In genomic region chr7:129855234-129855673, GRCh38 we compare ENCODE assay signal across 18 cellular contexts.
DNase-seq lines count a peak whose midpoint lies in the region; ATAC-seq and TF ChIP-seq lines count a peak whose summit lies in the region.
"Had no signal": no experiment of that assay in that cellular context is flagged by ENCODE, and none has a peak within 500 bp of the region (broad histone marks: within the 10 kb centered on the region; RNA-seq: fewer than 3 reads in every experiment).

No MANE protein-coding gene starts in this region.

- no peak overlapping the region for H3K4me3 ChIP-seq in HEK293 (ENCODE audit: low read depth, low read length)
- H3K4me3 ChIP-seq in ovary = no peak overlapping the region
- H3K4me3 ChIP-seq in psoas muscle = no peak overlapping the region
- H3K4me3 ChIP-seq: adrenal gland, upper lobe of left lung had no signal

- CTCF ChIA-PET in HEK293 (lab: Yijun Ruan, JAX) = interaction anchor here (0.6 to 0.7 kb wide), 2 partner anchors 25 to 91 kb away, joined by 3 read pairs; no protein-coding TSS in a partner anchor

- TF ChIP-seq CTCF in HEK293 (tag by site-specific recombination; IDR thresholded peaks at IDR 0.05) (no peak), ovary (IDR thresholded peaks at IDR 0.05) (no peak), psoas muscle (IDR thresholded peaks at IDR 0.05) (no peak)

- no peak for TF ChIP-seq EP300 in ovary (IDR thresholded peaks at IDR 0.05)

- intact Hi-C loops in ovary (cut with DNase I) (no loop called here), psoas muscle (cut with DNase I) (loop anchor here in 1 of 2 donors (10.0 kb wide), 1 partner anchor 50 kb away; no protein-coding TSS in a partner anchor)

- H3K4me1 ChIP-seq in HEK293 (ENCODE audit: control insufficient read depth, insufficient read depth, low read length) (peaks cover 21% of the 10 kb centered on the region), ovary (ENCODE audit: insufficient read depth) (no peaks in the 10 kb centered on the region), psoas muscle (peaks cover 52% of the 10 kb centered on the region)

- no peak for TF ChIP-seq POLR2A in ovary (IDR thresholded peaks at IDR 0.05)

- POLR2A ChIA-PET in HEK293 (lab: Yijun Ruan, JAX) = no interaction called here

- ATAC-seq in psoas muscle = no peak
- ATAC-seq: HepG2 had no signal

- H3K27ac ChIP-seq in HEK293 (ENCODE audit: extremely low read depth, low read depth, low read length) = no peak overlapping the region
- H3K27ac ChIP-seq in ovary = no peak overlapping the region
- no peak overlapping the region for H3K27ac ChIP-seq in psoas muscle
- H3K27ac ChIP-seq: neutrophil, upper lobe of left lung had no signal

- H3K36me3 ChIP-seq in HEK293 (ENCODE audit: control insufficient read depth in 2 of 2, insufficient read depth in 1 of 2, low read length in 2 of 2) (no peaks in the 10 kb centered on the region), ovary (no peaks in the 10 kb centered on the region), psoas muscle (ENCODE audit: insufficient read depth in 1 of 2, low read depth in 1 of 2) (peaks cover 6 to 13% of the 10 kb centered on the region in 2 donors)
- H3K36me3 ChIP-seq: adrenal gland, neutrophil, upper lobe of left lung had no signal

- DNase-seq in A172 (ENCODE audit: low spot score) = peak; percentile 48
- DNase-seq in amniotic stem cell (lab: John Stamatoyannopoulos, UW) = peak; percentile 86
- peak; percentile 96 for DNase-seq in fibroblast of the conjunctiva (ENCODE audit: low read depth)
- no peak for DNase-seq in ovary
- no peak for DNase-seq in CD1c-positive myeloid dendritic cell (ENCODE audit: extremely low spot score)
- DNase-seq in psoas muscle = no peak
- DNase-seq in GDM1 (lab: John Stamatoyannopoulos, UW) = no peak
- DNase-seq: 8988T; activated B cell treated with CpG ODN at 0.5 μM for 24 hours; activated T-cell treated with anti-CD3 and anti-CD28 coated beads for 4 hours; adrenal gland; NCI-H1436; NCI-H69; stimulated activated CD4-positive, alpha-beta T cell treated with anti-CD3 and anti-CD28 coated beads, Interleukin-12 subunit alpha, Interleukin-12 subunit beta, amount 100 ng/mL, for 4 hours; upper lobe of left lung had no signal

- no peaks in the 10 kb centered on the region for H3K27me3 ChIP-seq in ovary
- no peaks in the 10 kb centered on the region for H3K27me3 ChIP-seq in psoas muscle (ENCODE audit: insufficient read depth in 3 of 3, low read length in 2 of 3)
- H3K27me3 ChIP-seq: adrenal gland, neutrophil, upper lobe of left lung had no signal

- 75 to 84% (median 82%) methylated on average over 6 of the region's 6 CpGs for WGBS in ovary, 3 donors
- 84 to 90% (median 89%) methylated on average over 6 of the region's 6 CpGs for WGBS in psoas muscle, 3 donors

- no peaks in the 10 kb centered on the region for H3K9me3 ChIP-seq in HEK293 (ENCODE audit: control insufficient read depth, insufficient read depth, low read depth, low read length)
- H3K9me3 ChIP-seq in ovary = no peaks in the 10 kb centered on the region
- no peaks in the 10 kb centered on the region for H3K9me3 ChIP-seq in psoas muscle
- H3K9me3 ChIP-seq: adrenal gland, neutrophil, upper lobe of left lung had no signal

TF ChIP-seq in HEK293, 187 proteins besides CTCF, POLR2A, EP300 and RAD21:
- TF ChIP-seq ZEB2 (tag by site-specific recombination; IDR thresholded peaks at IDR 0.05) (0 out of 2 replicates have a peak, but pooled peaks have one; percentile 27), ZBTB21 (tag by site-specific recombination; IDR thresholded peaks at IDR 0.05) (no peak), PRDM6 (tag by site-specific recombination; IDR thresholded peaks at IDR 0.05) (peak; percentile 97)

Comparison
In these comparisons a context has a peak if more than half of its experiments do, and no peak if none do; other contexts are left out.
1. DNase-seq: peak in A172 (single experiment), amniotic stem cell (single experiment) and fibroblast of the conjunctiva (single experiment); none in ovary (0 of 5), CD1c-positive myeloid dendritic cell (single experiment), psoas muscle (0 of 2) and GDM1 (single experiment).